Comparison of ENCODE assay signal across 14 cellular contexts in the genomic region with DNA sequence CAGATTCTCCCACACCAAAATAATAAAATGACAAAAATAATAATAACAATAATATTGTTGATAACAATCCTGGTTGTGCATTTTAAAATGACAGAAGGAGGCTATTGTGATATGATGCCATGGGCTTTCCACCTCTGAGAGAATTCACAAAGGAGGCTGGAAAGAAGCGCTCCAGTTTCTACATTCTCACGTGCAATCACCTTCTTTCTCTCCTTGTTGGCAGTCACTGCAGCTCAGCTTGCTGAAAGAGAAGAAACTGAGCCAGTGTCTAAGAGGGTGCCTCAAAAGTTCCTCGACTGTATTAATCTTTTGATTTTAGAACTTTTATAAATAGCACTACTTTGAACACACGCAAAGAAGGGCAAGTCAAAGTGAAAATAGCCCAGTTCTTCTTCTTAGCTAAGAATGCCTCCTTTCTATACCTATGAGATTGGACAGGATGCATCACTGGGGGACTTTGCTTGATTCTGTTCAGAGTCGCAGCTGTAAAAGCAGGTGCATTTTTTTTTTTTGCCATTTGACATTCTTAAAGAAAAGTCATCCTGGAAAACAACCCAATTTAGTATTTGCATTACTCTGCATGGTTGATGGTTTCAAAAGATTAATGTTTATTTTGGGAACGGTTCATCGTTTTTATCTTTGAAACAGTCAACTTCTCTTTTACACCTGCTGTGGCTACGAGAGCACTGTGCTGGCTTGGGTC. TPM values are rescaled to one million over a fixed set of nuclear protein-coding genes. Genes with fewer than 3 reads are reported as not detected.
DNase-seq lines count a peak whose midpoint lies in the region; ATAC-seq and TF ChIP-seq lines count a peak whose summit lies in the region.
"Had no signal": no experiment of that assay in that cellular context is flagged by ENCODE, and none has a peak within 500 bp of the region (broad histone marks: within the 10 kb centered on the region; RNA-seq: fewer than 3 reads in every experiment).

No MANE protein-coding gene starts in this region.

- no peaks in the 10 kb centered on the region for H3K9me3 ChIP-seq in suprapubic skin
- H3K9me3 ChIP-seq in hepatocyte (ENCODE audit: low read depth) = no peaks in the 10 kb centered on the region
- H3K9me3 ChIP-seq in tibial nerve = no peaks in the 10 kb centered on the region
- H3K9me3 ChIP-seq: Caco-2 had no signal

- H3K9me2 ChIP-seq in hepatocyte (replicated peaks; ENCODE audit: insufficient read depth) = no peaks in the 10 kb centered on the region

- TF ChIP-seq EP300 in suprapubic skin (IDR thresholded peaks at IDR 0.05) (no peak), tibial nerve (IDR thresholded peaks at IDR 0.05) (no peak)

- H2AFZ ChIP-seq in hepatocyte = no peak overlapping the region
- H2AFZ ChIP-seq: GM23248 had no signal

- H3K27ac ChIP-seq in suprapubic skin (no peak overlapping the region), hepatocyte (no peak overlapping the region), tibial nerve (no peak overlapping the region)
- H3K27ac ChIP-seq: GM23248 had no signal

- no peaks in the 10 kb centered on the region for H4K20me1 ChIP-seq in hepatocyte (ENCODE audit: insufficient read depth, poor library complexity, severe bottlenecking)

- TF ChIP-seq POLR2A in suprapubic skin (IDR thresholded peaks at IDR 0.05) (no peak), tibial nerve (IDR thresholded peaks at IDR 0.05) (no peak)

- H3K4me2 ChIP-seq in hepatocyte = no peak overlapping the region

- TF ChIP-seq CTCF in suprapubic skin (IDR thresholded peaks at IDR 0.05) (no peak), hepatocyte (IDR thresholded peaks at IDR 0.05; ENCODE audit: poor library complexity) (no peak), tibial nerve (IDR thresholded peaks at IDR 0.05) (no peak)

- 79% methylated on average over 8 of the region's 8 CpGs for WGBS in suprapubic skin
- 91% methylated on average over 8 of the region's 8 CpGs for WGBS in hepatocyte (ENCODE audit: low lambda C conversion rate, missing lambda C conversion rate)
- 67 to 69% methylated on average over 8 of the region's 8 CpGs for WGBS in tibial nerve, 2 donors

- H3K27me3 ChIP-seq in suprapubic skin = no peaks in the 10 kb centered on the region
- H3K27me3 ChIP-seq in hepatocyte = no peaks in the 10 kb centered on the region
- H3K27me3 ChIP-seq in tibial nerve = no peaks in the 10 kb centered on the region

- H3K79me2 ChIP-seq in hepatocyte = no peaks in the 10 kb centered on the region

- H3K4me3 ChIP-seq in suprapubic skin = no peak overlapping the region
- no peak overlapping the region for H3K4me3 ChIP-seq in hepatocyte
- no peak overlapping the region for H3K4me3 ChIP-seq in tibial nerve
- H3K4me3 ChIP-seq: GM23248 had no signal

- H3K36me3 ChIP-seq in suprapubic skin (no peaks in the 10 kb centered on the region), hepatocyte (replicated peaks; ENCODE audit: insufficient read depth, low read depth) (no peaks in the 10 kb centered on the region), tibial nerve (no peaks in the 10 kb centered on the region)

- no peaks in the 10 kb centered on the region for H3K4me1 ChIP-seq in suprapubic skin
- H3K4me1 ChIP-seq in hepatocyte (ENCODE audit: insufficient read depth) = peaks cover 7% of the 10 kb centered on the region
- H3K4me1 ChIP-seq in tibial nerve = no peaks in the 10 kb centered on the region

- ATAC-seq in GM18502 (IDR thresholded peaks at IDR 0.05; ENCODE audit: poor library complexity, unreplicated experiment) = peak; percentile 94
- ATAC-seq in GM19467 (IDR thresholded peaks at IDR 0.05; ENCODE audit: unreplicated experiment) = peak; percentile 89
- peak; percentile 93 for ATAC-seq in HG03025 (IDR thresholded peaks at IDR 0.05; ENCODE audit: low FRiP score, unreplicated experiment)

- DNase-seq in NCI-H526 treated with DMSO at 0.1 percent for 48 hours (lab: John Stamatoyannopoulos, UW) (peak; percentile 14), suprapubic skin (ENCODE audit: low spot score in 2 of 2) (no peak), hepatocyte (ENCODE audit: low spot score) (no peak), tibial nerve (ENCODE audit: low spot score in 2 of 2) (no peak)
- no peak for DNase-seq in effector CD8-positive, alpha-beta T cell (lab: John Stamatoyannopoulos, UW)
- DNase-seq: activated CD4-positive, alpha-beta T cell treated with anti-CD3 and anti-CD28 coated beads, Interleukin-2, amount 50 U/mL, for 48 hours; anterior cingulate cortex; Caco-2; GM23248; kidney glomerular epithelial cell; NCI-H1105 had no signal

RNA-seq across cellular contexts. Expression of gene SUB1, which starts 12.4 kb away (rescaled TPM):
- total RNA-seq in suprapubic skin = 100 to 1,000 TPM; 128 to 174 (median 137) TPM
- 340 and 347 TPM in 2 replicates for total RNA-seq in hepatocyte
- polyA plus RNA-seq in hepatocyte = 394 and 419 TPM in 2 replicates
- total RNA-seq in tibial nerve = 100 to 1,000 TPM in 1 of 4 donors, 10 to 100 TPM in 3; 78.0 to 110 (median 88.6) TPM
